In the genomic region with DNA sequence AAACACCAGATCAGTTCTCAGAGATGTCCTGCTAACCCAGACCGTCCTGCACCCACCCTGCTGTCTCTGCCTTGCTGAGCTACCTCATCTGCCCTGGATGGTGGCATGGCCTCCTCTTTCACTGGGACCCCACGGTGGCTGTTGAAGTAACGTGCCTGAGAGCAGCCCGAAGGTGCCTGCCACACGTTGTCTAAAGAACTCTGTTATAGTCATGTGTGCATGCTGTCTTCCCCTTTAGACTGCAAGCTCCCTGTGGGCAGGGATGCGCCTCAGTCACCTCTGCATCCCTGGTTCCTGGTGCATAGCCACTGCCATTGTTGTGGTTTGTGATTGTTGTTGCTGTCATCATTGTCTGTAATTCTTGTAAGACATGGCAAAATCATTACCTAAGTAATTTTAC, we compare ENCODE assay signal across 17 cellular contexts.
A peak's percentile ranks its signal among the peaks of the same experiment; 100 is the strongest.
DNase-seq lines count a peak whose midpoint lies in the region; ATAC-seq, FAIRE-seq and TF ChIP-seq lines count a peak whose summit lies in the region.
"Had no signal": no experiment of that assay in that cellular context is flagged by ENCODE, and none has a peak within 500 bp of the region (broad histone marks: within the 10 kb centered on the region; RNA-seq: fewer than 3 reads in every experiment).

No MANE protein-coding gene starts in this region.

- no peak overlapping the region for H3K14ac ChIP-seq in neuronal stem cell (ENCODE audit: low read length)

- no peaks in the 10 kb centered on the region for H3K79me1 ChIP-seq in neuronal stem cell (ENCODE audit: low read depth, low read length)

- no peak overlapping the region for H4K91ac ChIP-seq in neuronal stem cell (ENCODE audit: low read depth, low read length, poor library complexity)

- no peak for TF ChIP-seq CTCF in right atrium auricular region (IDR thresholded peaks at IDR 0.05)
- no peak for TF ChIP-seq CTCF in heart right ventricle (IDR thresholded peaks at IDR 0.05)
- no peak for TF ChIP-seq CTCF in bronchial epithelial cell (IDR thresholded peaks at IDR 0.05; ENCODE audit: insufficient read depth, low read length, severe bottlenecking)

- H3K9ac ChIP-seq in neuronal stem cell (ENCODE audit: low read depth, low read length, poor library complexity), result no peak overlapping the region
- H3K9ac ChIP-seq: GM23248 had no signal

- H3K18ac ChIP-seq in neuronal stem cell (ENCODE audit: low read length), result no peak overlapping the region

- no peak overlapping the region for H3K4me2 ChIP-seq in neuronal stem cell (ENCODE audit: insufficient read depth, low read length, poor library complexity, severe bottlenecking)

- WGBS in heart right ventricle, 2 donors, result 93 to 94% methylated on average over 6 of the region's 6 CpGs
- WGBS in neuronal stem cell (ENCODE audit: extremely low coverage in 2 of 2, insufficient read length in 2 of 2, insufficient replicate concordance in 1 of 2), 2 donors, result no CpG with 5 or more reads among the region's 6 CpGs

- H3K4me1 ChIP-seq in right atrium auricular region (no peaks in the 10 kb centered on the region), heart right ventricle (no peaks in the 10 kb centered on the region), neuronal stem cell (ENCODE audit: control insufficient read depth in 2 of 2, insufficient read depth in 1 of 2, low read depth in 1 of 2, low read length in 2 of 2) (peaks cover 0 to 13% of the 10 kb centered on the region in 2 donors)
- H3K4me1 ChIP-seq: HAP-1 had no signal

- no peaks in the 10 kb centered on the region for H3K27me3 ChIP-seq in right atrium auricular region
- H3K27me3 ChIP-seq in heart right ventricle, result no peaks in the 10 kb centered on the region
- no peaks in the 10 kb centered on the region for H3K27me3 ChIP-seq in bronchial epithelial cell (ENCODE audit: control insufficient read depth, insufficient read depth, low read length)
- no peaks in the 10 kb centered on the region for H3K27me3 ChIP-seq in neuronal stem cell (ENCODE audit: control insufficient read depth in 3 of 3, insufficient read depth in 3 of 3, low read depth in 1 of 3, low read length in 3 of 3)

- H2AFZ ChIP-seq in neuronal stem cell (ENCODE audit: low read length), result no peak overlapping the region
- H2AFZ ChIP-seq: GM23248 had no signal

- ATAC-seq in heart right ventricle, result no peak
- no peak for ATAC-seq in GM18867 (IDR thresholded peaks at IDR 0.05; ENCODE audit: unreplicated experiment)
- ATAC-seq in GM21423 (IDR thresholded peaks at IDR 0.05; ENCODE audit: unreplicated experiment), result no peak
- ATAC-seq in HG03439 (IDR thresholded peaks at IDR 0.05; ENCODE audit: unreplicated experiment), result no peak

- DNase-seq in right atrium auricular region (ENCODE audit: low spot score) (peak; percentile 52), heart right ventricle (no peak), bronchial epithelial cell (ENCODE audit: low read depth) (no peak), neuronal stem cell (ENCODE audit: low spot score) (no peak)
- DNase-seq in stimulated activated CD4-positive, alpha-beta T cell treated with anti-CD3 and anti-CD28 coated beads, Interleukin-4, amount 100 ng/mL, for 24 hours, result no peak
- DNase-seq: 8988T; CD4-positive, alpha-beta T cell; DMS153; DMS79; GF-D8; GM23248 had no signal

- no peak overlapping the region for H2BK120ac ChIP-seq in neuronal stem cell (ENCODE audit: low read depth, low read length)

- peak; percentile 32 for FAIRE-seq in bronchial epithelial cell (lab: Jason Lieb, UNC)
- FAIRE-seq: GM19239 had no signal

- H3K27ac ChIP-seq in right atrium auricular region (no peak overlapping the region), heart right ventricle (no peak overlapping the region), neuronal stem cell (replicated peaks; ENCODE audit: low read length) (no peak overlapping the region)
- H3K27ac ChIP-seq: C4-2B, GM23248 had no signal

- no peak overlapping the region for H4K8ac ChIP-seq in neuronal stem cell (ENCODE audit: low read depth, low read length)

- intact Hi-C loops in heart right ventricle (cut with DNase I), result no loop called here

- peak overlapping the region; percentile 18 for H3K23ac ChIP-seq in neuronal stem cell (ENCODE audit: low read depth, low read length, poor library complexity)

- H2BK15ac ChIP-seq in neuronal stem cell (ENCODE audit: low read length), result no peak overlapping the region

- H3K4ac ChIP-seq in neuronal stem cell (ENCODE audit: low read length), result no peak overlapping the region

- no peak overlapping the region for H3K4me3 ChIP-seq in right atrium auricular region
- H3K4me3 ChIP-seq in heart right ventricle, result no peak overlapping the region
- no peak overlapping the region for H3K4me3 ChIP-seq in bronchial epithelial cell (ENCODE audit: low read depth, low read length)
- H3K4me3 ChIP-seq in neuronal stem cell (ENCODE audit: low read length in 2 of 2), result peak overlapping the region in 1 of 2 donors; percentile 20
- H3K4me3 ChIP-seq: GM23248, HAP-1 had no signal

- H2BK5ac ChIP-seq in neuronal stem cell (ENCODE audit: low read length), result no peak overlapping the region

- H2AK5ac ChIP-seq in neuronal stem cell (ENCODE audit: low read depth, low read length), result no peak overlapping the region

- no peak overlapping the region for H2BK12ac ChIP-seq in neuronal stem cell (ENCODE audit: low read length)

- H3K9me3 ChIP-seq in right atrium auricular region (no peaks in the 10 kb centered on the region), heart right ventricle (no peaks in the 10 kb centered on the region), neuronal stem cell (replicated peaks in 1 of 2; ENCODE audit: control insufficient read depth in 2 of 2, insufficient read depth in 1 of 2, low read depth in 1 of 2, low read length in 2 of 2) (peaks cover 5 to 11% of the 10 kb centered on the region in 2 donors)
- H3K9me3 ChIP-seq: HAP-1 had no signal

- H3K36me3 ChIP-seq in right atrium auricular region (no peaks in the 10 kb centered on the region), heart right ventricle (no peaks in the 10 kb centered on the region), bronchial epithelial cell (ENCODE audit: control insufficient read depth, insufficient read depth, low read length) (no peaks in the 10 kb centered on the region), neuronal stem cell (replicated peaks in 1 of 2; ENCODE audit: control insufficient read depth in 2 of 2, insufficient read depth in 2 of 2, low read length in 2 of 2) (peaks cover 0 to 2% of the 10 kb centered on the region in 2 donors)
- H3K36me3 ChIP-seq: HAP-1 had no signal
